7 cellular contexts compared by ENCODE assay signal in genomic region chr6:32843321-32843978, GRCh38. TPM values are rescaled to one million over a fixed set of nuclear protein-coding genes. Genes with fewer than 3 reads are reported as not detected.
A peak's percentile ranks its signal among the peaks of the same experiment; 100 is the strongest.
DNase-seq lines count a peak whose midpoint lies in the region; ATAC-seq, FAIRE-seq and TF ChIP-seq lines count a peak whose summit lies in the region.

No MANE protein-coding gene starts in this region.

- no peaks in the 10 kb centered on the region for H3K36me3 ChIP-seq in ectodermal cell (ENCODE audit: control insufficient read depth, insufficient read depth, low read length)

- peaks cover 14% of the 10 kb centered on the region for H3K4me1 Mint-ChIP-seq in nephron

- WGBS in ectodermal cell, 2 experiments, result 9 to 10% methylated on average over 28 of the region's 28 CpGs

- FAIRE-seq in GM12891 (lab: Jason Lieb, UNC) (peak; percentile 56), frontal cortex (lab: Jason Lieb, UNC) (no peak)

- no peaks in the 10 kb centered on the region for H3K9me3 ChIP-seq in ectodermal cell (ENCODE audit: control insufficient read depth, low read length)

- no peaks in the 10 kb centered on the region for H3K36me3 Mint-ChIP-seq in nephron (ENCODE audit: low read depth)

- H3K4me3 Mint-ChIP-seq in nephron, result peak overlapping the region; percentile 86 to 94 (median 90)

- peaks cover 53% of the 10 kb centered on the region for H3K27me3 ChIP-seq in ectodermal cell (ENCODE audit: control insufficient read depth, insufficient read depth, low read length, poor library complexity, severe bottlenecking)

- ATAC-seq in HG03139 (IDR thresholded peaks at IDR 0.05; ENCODE audit: unreplicated experiment), result no peak
- ATAC-seq in HG02588 (IDR thresholded peaks at IDR 0.05; ENCODE audit: unreplicated experiment), result no peak

- DNase-seq in GM12891 (ENCODE audit: insufficient read length, low spot score) (no peak), NCI-H526 treated with DMSO at 0.1 percent for 48 hours (lab: John Stamatoyannopoulos, UW) (peak; percentile 46), frontal cortex (ENCODE audit: low spot score in 2 of 2) (no peak)

- H3K4me1 ChIP-seq in ectodermal cell (ENCODE audit: control insufficient read depth, insufficient read depth, low read length), result no peaks in the 10 kb centered on the region

- no peak overlapping the region for H3K27ac ChIP-seq in ectodermal cell (ENCODE audit: insufficient read depth, low read depth, low read length, poor library complexity, severe bottlenecking)

- no peak for TF ChIP-seq POLR2A in GM12891 (IDR thresholded peaks at IDR 0.05; ENCODE audit: low read depth, low read length)

- peak overlapping the region; percentile 32 for H3K4me3 ChIP-seq in ectodermal cell (ENCODE audit: insufficient read depth, low read depth, low read length)

- peak overlapping the region; percentile 9 to 74 (median 45) for H3K27ac Mint-ChIP-seq in nephron

- TF ChIP-seq CTCF in nephron (IDR thresholded peaks at IDR 0.05; ENCODE audit: unreplicated experiment in 3 of 3), result no peak

- no peaks in the 10 kb centered on the region for H3K9me3 Mint-ChIP-seq in nephron

- peaks cover 85% of the 10 kb centered on the region for H3K27me3 Mint-ChIP-seq in nephron (ENCODE audit: low read depth)

TF ChIP-seq in GM12891, 5 proteins besides CTCF, POLR2A, EP300 and RAD21:
- TF ChIP-seq PAX5 (IDR thresholded peaks at IDR 0.05; ENCODE audit: insufficient read depth, low read length, severe bottlenecking) (no peak), TAF1 (IDR thresholded peaks at IDR 0.05; ENCODE audit: low read depth, low read length) (no peak), SPI1 (IDR thresholded peaks at IDR 0.05; ENCODE audit: low read depth, low read length) (peak; percentile 68)

RNA-seq across cellular contexts. Expression of gene PSMB8, which starts 0.4 kb away (rescaled TPM):
- polyA plus RNA-seq in GM12891 (2012; ENCODE audit: low read depth, missing spikeins), result 241 TPM
- polyA plus RNA-seq in ectodermal cell (2013, experiment 1 of 4), result 4.8 TPM
- polyA plus RNA-seq in ectodermal cell (2013, experiment 2 of 4), result 3.8 TPM
- polyA plus RNA-seq in ectodermal cell (2013, experiment 3 of 4), result 3.1 TPM
- polyA plus RNA-seq in ectodermal cell (2013, experiment 4 of 4), result 3.5 TPM
- 3.3 TPM for total RNA-seq in frontal cortex

RNA-seq across cellular contexts. Expression of gene TAP2, which starts 4.9 kb away (rescaled TPM):
- polyA plus RNA-seq in GM12891 (2012; ENCODE audit: low read depth, missing spikeins), result 43.1 TPM
- polyA plus RNA-seq in ectodermal cell (2013, experiment 1 of 4), result 4.4 TPM
- 4.6 TPM for polyA plus RNA-seq in ectodermal cell (2013, experiment 2 of 4)
- 3.5 TPM for polyA plus RNA-seq in ectodermal cell (2013, experiment 3 of 4)
- polyA plus RNA-seq in ectodermal cell (2013, experiment 4 of 4), result 3.2 TPM
- 2.4 TPM for total RNA-seq in frontal cortex

RNA-seq across cellular contexts. Expression of gene TAP1, which starts 10.1 kb away (rescaled TPM):
- 128 TPM for polyA plus RNA-seq in GM12891 (2012; ENCODE audit: low read depth, missing spikeins)
- 6.6 TPM for polyA plus RNA-seq in ectodermal cell (2013, experiment 1 of 4)
- polyA plus RNA-seq in ectodermal cell (2013, experiment 2 of 4), result 7.5 TPM
- polyA plus RNA-seq in ectodermal cell (2013, experiment 3 of 4), result 6.3 TPM
- 4.7 TPM for polyA plus RNA-seq in ectodermal cell (2013, experiment 4 of 4)
- total RNA-seq in frontal cortex, result 3.7 TPM

RNA-seq across cellular contexts. Expression of gene PSMB9, which starts 10.5 kb away (rescaled TPM):
- polyA plus RNA-seq in GM12891 (2012; ENCODE audit: low read depth, missing spikeins), result 292 TPM
- polyA plus RNA-seq in ectodermal cell (2013, experiment 1 of 4), result 0.76 TPM
- polyA plus RNA-seq in ectodermal cell (2013, experiment 2 of 4), result 0.98 TPM
- polyA plus RNA-seq in ectodermal cell (2013, experiment 3 of 4), result 1.1 TPM
- polyA plus RNA-seq in ectodermal cell (2013, experiment 4 of 4), result 0.73 TPM
- total RNA-seq in frontal cortex, result 0.82 TPM

RNA-seq across cellular contexts. Expression of gene HLA-DOB, which starts 26.6 kb away (rescaled TPM):
- 74.3 TPM for polyA plus RNA-seq in GM12891 (2012; ENCODE audit: low read depth, missing spikeins)
- polyA plus RNA-seq in ectodermal cell (2013, experiment 1 of 4), result not detected
- 0.25 TPM for polyA plus RNA-seq in ectodermal cell (2013, experiment 2 of 4)
- not detected for polyA plus RNA-seq in ectodermal cell (2013, experiment 3 of 4)
- not detected for polyA plus RNA-seq in ectodermal cell (2013, experiment 4 of 4)
- not detected for total RNA-seq in frontal cortex
